ENCODE assay signal across 18 cellular contexts in genomic region chr12:105825141-105825540, GRCh38.
DNase-seq lines count a peak whose midpoint lies in the region; ATAC-seq and TF ChIP-seq lines count a peak whose summit lies in the region.
"Had no signal": no experiment of that assay in that cellular context is flagged by ENCODE, and none has a peak within 500 bp of the region (broad histone marks: within the 10 kb centered on the region; RNA-seq: fewer than 3 reads in every experiment).

No MANE protein-coding gene starts in this region.

- DNase-seq in GM23338 (ENCODE audit: low spot score) (no peak), SJSA1 (ENCODE audit: low read depth in 1 of 2, low spot score in 2 of 2) (peak in 1 of 2 experiments; percentile 50), epithelial cell of esophagus (ENCODE audit: low read depth) (peak; percentile 65), mesenchymal stem cell (no peak), NCI-H2171 (lab: John Stamatoyannopoulos, UW) (no peak), NCI-H524 treated with DMSO at 0.1 percent for 48 hours (lab: John Stamatoyannopoulos, UW) (no peak), mucosa of descending colon (no peak)
- DNase-seq: CD4-positive, alpha-beta T cell; DMS153; GDM1; NCI-H1105 treated with DMSO at 0.1 percent for 48 hours; NCI-H1694 treated with DMSO at 0.1 percent for 48 hours; NCI-H226; NCI-H524; PC-9 had no signal

- no peak overlapping the region for H2BK15ac ChIP-seq in mesenchymal stem cell (ENCODE audit: low read depth, poor library complexity, severe bottlenecking)

- H2BK12ac ChIP-seq in mesenchymal stem cell (ENCODE audit: low read length in 2 of 2): no peak overlapping the region

- H3K36me3 ChIP-seq in GM23338 (ENCODE audit: insufficient read depth) (no peaks in the 10 kb centered on the region), SJSA1 (no peaks in the 10 kb centered on the region), mesenchymal stem cell (ENCODE audit: control insufficient read depth in 1 of 2, insufficient read depth in 2 of 2, low read depth in 1 of 2, low read length in 2 of 2) (no peaks in the 10 kb centered on the region), mucosa of descending colon (ENCODE audit: low read depth) (no peaks in the 10 kb centered on the region)

- H4K91ac ChIP-seq in mesenchymal stem cell (ENCODE audit: low read length): no peak overlapping the region

- intact Hi-C loops in mucosa of descending colon (cut with DNase I, micrococcal nuclease): no loop called here

- no peak overlapping the region for H2BK120ac ChIP-seq in mesenchymal stem cell (ENCODE audit: low read depth, low read length)

- no peak overlapping the region for H3K23ac ChIP-seq in mesenchymal stem cell (ENCODE audit: low read length in 2 of 2)

- H2AK5ac ChIP-seq in mesenchymal stem cell (ENCODE audit: low read length, severe bottlenecking): no peak overlapping the region

- WGBS in mesenchymal stem cell: 84% methylated on average over 4 of the region's 5 CpGs

- no peak for TF ChIP-seq CTCF in GM23338 (conservative IDR thresholded peaks at IDR 0.05; ENCODE audit: low read depth in 2 of 2)
- no peak for TF ChIP-seq CTCF in epithelial cell of esophagus (IDR thresholded peaks at IDR 0.05; ENCODE audit: insufficient read depth, low read depth, low read length, missing control alignments)
- TF ChIP-seq CTCF in mucosa of descending colon (IDR thresholded peaks at IDR 0.05): no peak

- H4K8ac ChIP-seq in mesenchymal stem cell (ENCODE audit: low read length): no peak overlapping the region

- no peak overlapping the region for H3K14ac ChIP-seq in mesenchymal stem cell (ENCODE audit: low read length in 2 of 2)

- peaks cover 7% of the 10 kb centered on the region; the same call in 2 of the 3 replicates for H3K9me3 Mint-ChIP-seq in GM23338

- no peak overlapping the region for H3K4me2 ChIP-seq in GM23338
- no peak overlapping the region for H3K4me2 ChIP-seq in mesenchymal stem cell (ENCODE audit: low read length, poor library complexity, severe bottlenecking)
- H3K4me2 ChIP-seq: PC-9 had no signal

- no peaks in the 10 kb centered on the region for H4K20me1 ChIP-seq in GM23338 (replicated peaks; ENCODE audit: insufficient read depth)

- peaks cover 14% of the 10 kb centered on the region; the same call in 2 of the 3 replicates for H3K4me1 Mint-ChIP-seq in GM23338

- H3K9ac ChIP-seq in mesenchymal stem cell (ENCODE audit: low read length): no peak overlapping the region

- no peak overlapping the region for H3K27ac ChIP-seq in GM23338 (ENCODE audit: low read depth)
- H3K27ac ChIP-seq in SJSA1: peak overlapping the region; percentile 27; the same call in 1 of the 2 replicates
- H3K27ac ChIP-seq in mesenchymal stem cell (ENCODE audit: low read length, poor library complexity, severe bottlenecking): peak overlapping the region; percentile 23
- H3K27ac ChIP-seq: PC-9, SK-N-MC had no signal

- no peaks in the 10 kb centered on the region; the same call in 1 of the 2 replicates for H3K9me2 ChIP-seq in GM23338 (ENCODE audit: insufficient read depth)

- H3K27ac Mint-ChIP-seq in GM23338: no peak overlapping the region
- H3K27ac Mint-ChIP-seq: CD4-positive, alpha-beta T cell had no signal

- H3K4me1 ChIP-seq in GM23338 (ENCODE audit: insufficient read depth) (peaks cover 10% of the 10 kb centered on the region), SJSA1 (replicated peaks) (peaks cover 8% of the 10 kb centered on the region), mesenchymal stem cell (ENCODE audit: control insufficient read depth, insufficient read depth, low read depth, low read length) (peaks cover 4% of the 10 kb centered on the region), mucosa of descending colon (ENCODE audit: low read depth) (no peaks in the 10 kb centered on the region)

- peaks cover 2% of the 10 kb centered on the region; the same call in 1 of the 3 replicates for H3K36me3 Mint-ChIP-seq in GM23338 (ENCODE audit: low read depth)

- H3K4ac ChIP-seq in mesenchymal stem cell (ENCODE audit: low read depth in 1 of 2, low read length in 2 of 2): no peak overlapping the region

- no peaks in the 10 kb centered on the region for H3K79me1 ChIP-seq in mesenchymal stem cell (replicated peaks; ENCODE audit: low read length, poor library complexity, severe bottlenecking)

- no peaks in the 10 kb centered on the region for H3K27me3 Mint-ChIP-seq in GM23338 (ENCODE audit: insufficient read depth, low read depth, poor library complexity)

- H3K9me3 ChIP-seq in SJSA1 (replicated peaks) (no peaks in the 10 kb centered on the region), mesenchymal stem cell (ENCODE audit: control insufficient read depth, low read length) (no peaks in the 10 kb centered on the region), mucosa of descending colon (no peaks in the 10 kb centered on the region)

- no peak overlapping the region for H3K4me3 Mint-ChIP-seq in GM23338
- H3K4me3 Mint-ChIP-seq: CD4-positive, alpha-beta T cell had no signal

- H3K18ac ChIP-seq in mesenchymal stem cell (ENCODE audit: low read depth in 1 of 2, low read length in 2 of 2): no peak overlapping the region

- H2AFZ ChIP-seq in GM23338 (peak overlapping the region; percentile 43; the same call in 1 of the 2 replicates), mesenchymal stem cell (ENCODE audit: low read depth, low read length) (no peak overlapping the region)
- H2AFZ ChIP-seq: PC-9 had no signal

- no peaks in the 10 kb centered on the region for H3K27me3 ChIP-seq in GM23338 (ENCODE audit: insufficient read depth)
- no peaks in the 10 kb centered on the region for H3K27me3 ChIP-seq in SJSA1 (replicated peaks)
- H3K27me3 ChIP-seq in mesenchymal stem cell (ENCODE audit: control insufficient read depth in 1 of 2, insufficient read depth in 1 of 2, low read length in 2 of 2): no peaks in the 10 kb centered on the region

- H2BK5ac ChIP-seq in mesenchymal stem cell (ENCODE audit: low read depth, low read length, poor library complexity, severe bottlenecking): no peak overlapping the region

- no peaks in the 10 kb centered on the region for H3K79me2 ChIP-seq in GM23338 (replicated peaks; ENCODE audit: insufficient read depth)

- ATAC-seq in GM23338 (no peak), mucosa of descending colon (no peak), GM18867 (IDR thresholded peaks at IDR 0.05; ENCODE audit: unreplicated experiment) (no peak)
- ATAC-seq: K562 had no signal

- no peaks in the 10 kb centered on the region for H3F3A ChIP-seq in GM23338 (replicated peaks; ENCODE audit: low read depth)

- H3K4me3 ChIP-seq in GM23338 (no peak overlapping the region), SJSA1 (no peak overlapping the region), epithelial cell of esophagus (ENCODE audit: low read length) (no peak overlapping the region), mesenchymal stem cell (ENCODE audit: insufficient read depth in 1 of 2, low read depth in 1 of 2, low read length in 2 of 2) (no peak overlapping the region), mucosa of descending colon (no peak overlapping the region)
- H3K4me3 ChIP-seq: K562, PC-9, SK-N-MC had no signal

TF ChIP-seq in GM23338, 12 proteins besides CTCF, POLR2A, EP300 and RAD21:
- TF ChIP-seq POLR2AphosphoS5 (IDR thresholded peaks at IDR 0.05; ENCODE audit: low read depth) (no peak), CREB1 (CRISPR knock-in tag; IDR thresholded peaks at IDR 0.05; ENCODE audit: low read depth) (no peak), JUNB (IDR thresholded peaks at IDR 0.05; ENCODE audit: unreplicated experiment) (no peak)
